In the genomic region with DNA sequence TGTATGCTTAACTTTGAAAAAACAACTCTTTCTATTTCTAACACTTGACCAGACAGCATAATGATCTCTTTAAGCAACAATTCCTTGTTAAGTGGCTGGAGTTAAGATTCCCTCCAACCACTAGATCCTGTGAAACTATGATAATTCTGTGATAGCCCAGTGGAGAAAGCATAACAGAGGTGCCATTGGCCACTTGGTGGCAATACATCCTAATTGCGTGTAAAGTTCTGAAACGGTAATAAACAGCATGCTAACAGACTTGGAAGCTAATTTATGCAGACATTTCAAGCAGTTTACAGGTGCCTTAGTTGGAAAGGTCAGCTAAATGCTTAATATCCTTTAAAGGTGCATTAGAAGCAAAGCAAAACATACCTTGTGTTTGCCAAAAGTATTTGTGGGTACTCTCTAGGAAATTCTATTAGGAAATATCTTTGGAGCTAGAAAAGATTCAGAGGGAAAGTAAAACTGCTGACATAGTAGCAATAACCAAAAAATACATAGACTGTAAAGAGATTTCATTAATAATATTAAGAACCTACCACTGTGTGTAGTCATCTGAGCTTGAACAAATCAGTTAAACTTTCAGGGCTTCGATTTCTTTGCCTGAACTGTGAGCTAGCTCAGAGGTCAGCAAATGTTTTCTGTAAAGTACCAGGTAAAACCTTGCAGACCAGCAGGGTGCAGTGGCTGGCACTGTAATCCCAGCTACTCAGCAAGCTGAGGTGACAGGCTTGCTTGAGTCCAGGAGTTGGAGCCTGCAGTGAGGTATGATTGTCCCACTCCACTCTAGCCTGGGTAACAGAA, we compare ENCODE assay signal across 9 cellular contexts. TPM values are rescaled to one million over a fixed set of nuclear protein-coding genes. Genes with fewer than 3 reads are reported as not detected.
A peak's percentile ranks its signal among the peaks of the same experiment; 100 is the strongest.
DNase-seq lines count a peak whose midpoint lies in the region; ATAC-seq, FAIRE-seq and TF ChIP-seq lines count a peak whose summit lies in the region.
"Had no signal": no experiment of that assay in that cellular context is flagged by ENCODE, and none has a peak within 500 bp of the region (broad histone marks: within the 10 kb centered on the region; RNA-seq: fewer than 3 reads in every experiment).

No MANE protein-coding gene starts in this region.

- FAIRE-seq in GM19239 (lab: Jason Lieb, UNC) (peak; percentile 88), kidney (lab: Jason Lieb, UNC) (no peak)

- no peaks in the 10 kb centered on the region for H3K9me3 Mint-ChIP-seq in natural killer cell

- no peaks in the 10 kb centered on the region for H4K20me1 ChIP-seq in DOHH2 (ENCODE audit: control insufficient read depth, insufficient read depth, low read depth, low read length)

- H3K9ac ChIP-seq in kidney (ENCODE audit: low read length in 2 of 2) = peak overlapping the region in 1 of 2 donors; percentile 9

- no peaks in the 10 kb centered on the region for H3K36me3 ChIP-seq in DOHH2 (ENCODE audit: control insufficient read depth, low read length)
- H3K36me3 ChIP-seq in Peyer's patch = no peaks in the 10 kb centered on the region
- no peaks in the 10 kb centered on the region for H3K36me3 ChIP-seq in kidney (ENCODE audit: control insufficient read depth in 1 of 2, insufficient read depth in 2 of 2, low read length in 2 of 2)

- peak; percentile 52 for TF ChIP-seq CTCF in DOHH2 (IDR thresholded peaks at IDR 0.05; ENCODE audit: low read depth, low read length, poor library complexity, severe bottlenecking)
- peak in 3 of 6 experiments; percentile 62 to 72 (median 71) for TF ChIP-seq CTCF in Peyer's patch (IDR thresholded peaks at IDR 0.05)
- TF ChIP-seq CTCF in kidney (IDR thresholded peaks at IDR 0.05; ENCODE audit: borderline replicate concordance, extremely low read depth, insufficient read depth) = peak; percentile 31
- TF ChIP-seq CTCF in natural killer cell (IDR thresholded peaks at IDR 0.05) = no peak

- TF ChIP-seq POLR2A in Peyer's patch (IDR thresholded peaks at IDR 0.05) = no peak

- no peak overlapping the region for H3K4me3 Mint-ChIP-seq in natural killer cell

- intact Hi-C loops in kidney (cut with DNase I) (no loop called here), natural killer cell (cut with micrococcal nuclease) (loop anchor here (10.0 kb wide), 1 partner anchor 201 kb away; no protein-coding TSS in a partner anchor)

- peaks cover 4 to 17% of the 10 kb centered on the region in 2 donors for H3K27me3 Mint-ChIP-seq in natural killer cell (ENCODE audit: low read depth in 2 of 2)

- H3K4me3 ChIP-seq in DOHH2 (ENCODE audit: low read length) (no peak overlapping the region), Peyer's patch (no peak overlapping the region), kidney (ENCODE audit: low read length in 2 of 2) (peak overlapping the region; percentile 14 to 33)

- H3K9me2 ChIP-seq in DOHH2 (replicated peaks; ENCODE audit: control insufficient read depth, low read length) = no peaks in the 10 kb centered on the region

- H3K4me2 ChIP-seq in DOHH2 (ENCODE audit: low read length) = no peak overlapping the region

- no peak for DNase-seq in GM19239 (ENCODE audit: insufficient read length, low spot score)
- DNase-seq in Peyer's patch = peak in 2 of 3 donors; percentile 64
- DNase-seq in kidney = no peak
- no peak for DNase-seq in activated CD4-positive, CD25-positive, alpha-beta regulatory T cell treated with anti-CD3 and anti-CD28 coated beads, Interleukin-2, amount 50 U/mL, for 72 hours
- no peak for DNase-seq in ecto neural progenitor cell (ENCODE audit: low spot score)
- no peak for DNase-seq in natural killer cell
- DNase-seq in anterior cingulate cortex (lab: John Stamatoyannopoulos, UW) = no peak
- DNase-seq: NCI-H1092 treated with DMSO at 0.1 percent for 48 hours had no signal

- no peak overlapping the region for H3K27ac Mint-ChIP-seq in natural killer cell

- H3K27ac ChIP-seq in DOHH2 (ENCODE audit: low read depth, low read length) = no peak overlapping the region
- peak overlapping the region in 1 of 4 donors; percentile 23 for H3K27ac ChIP-seq in Peyer's patch
- peak overlapping the region; percentile 70 to 74 for H3K27ac ChIP-seq in kidney (ENCODE audit: low read depth in 2 of 2, low read length in 2 of 2)

- no peak for ATAC-seq in natural killer cell

- peaks cover 8% of the 10 kb centered on the region; the same call in 1 of the 2 replicates for H3K27me3 ChIP-seq in DOHH2 (ENCODE audit: control insufficient read depth, low read length)
- H3K27me3 ChIP-seq in Peyer's patch = no peaks in the 10 kb centered on the region

- H3K4me1 Mint-ChIP-seq in natural killer cell = no peaks in the 10 kb centered on the region

- H3K4me1 ChIP-seq in DOHH2 (ENCODE audit: control insufficient read depth, low read length) = peaks cover 4% of the 10 kb centered on the region
- H3K4me1 ChIP-seq in Peyer's patch = peaks cover 0 to 16% (median 4%) of the 10 kb centered on the region in 4 donors
- peaks cover 0 to 25% of the 10 kb centered on the region in 2 donors for H3K4me1 ChIP-seq in kidney (ENCODE audit: control insufficient read depth in 1 of 2, insufficient read depth in 1 of 2, low read depth in 1 of 2, low read length in 2 of 2)

- H3K9me3 ChIP-seq in DOHH2 (ENCODE audit: control insufficient read depth, insufficient read depth, low read length) (no peaks in the 10 kb centered on the region), Peyer's patch (no peaks in the 10 kb centered on the region), kidney (ENCODE audit: control insufficient read depth in 1 of 2, low read length in 2 of 2) (no peaks in the 10 kb centered on the region)

- H3F3A ChIP-seq in DOHH2 (ENCODE audit: control insufficient read depth, insufficient read depth) = no peaks in the 10 kb centered on the region

- no peaks in the 10 kb centered on the region for H3K36me3 Mint-ChIP-seq in natural killer cell

- no peaks in the 10 kb centered on the region for H3K79me2 ChIP-seq in DOHH2 (ENCODE audit: control insufficient read depth, low read length)

RNA-seq across cellular contexts. Expression of a gene that starts 19.0 kb away (rescaled TPM):
- total RNA-seq in Peyer's patch (not detected), kidney (4.6 TPM), natural killer cell (1 to 10 TPM; 3.1 to 7.8 (median 4.0) TPM)
- polyA plus RNA-seq in kidney (ENCODE audit: insufficient read depth, low read depth, low replicate concordance) = 0.80 TPM

Comparison
In these comparisons a context has a peak if more than half of its experiments do, and no peak if none do; other contexts are left out.
1. H3K4me3 ChIP-seq: peak in kidney (2 of 2); none in DOHH2 (single experiment) and Peyer's patch (0 of 4).
2. DNase-seq: peak in Peyer's patch (2 of 3); none in GM19239 (single experiment), kidney (single experiment), activated CD4-positive, CD25-positive, alpha-beta regulatory T cell treated with anti-CD3 and anti-CD28 coated beads, Interleukin-2, amount 50 U/mL, for 72 hours (single experiment), ecto neural progenitor cell (single experiment), natural killer cell (single experiment) and anterior cingulate cortex (0 of 58).